In genomic region chr9:5446451-5447236, GRCh38 we compare ENCODE assay signal across 2 cellular contexts.
TF ChIP-seq lines count a peak whose summit lies in the region.

No MANE protein-coding gene starts in this region.

TF ChIP-seq in GM12878, 131 proteins besides CTCF, POLR2A, EP300 and RAD21:
- TF ChIP-seq NFIC (IDR thresholded peaks at IDR 0.05; ENCODE audit: low read depth, low read length) (peak; percentile 46; the same call in 1 of the 2 replicates), ESRRA (IDR thresholded peaks at IDR 0.05; ENCODE audit: low read length) (no peak), MEF2A (IDR thresholded peaks at IDR 0.05; ENCODE audit: insufficient read depth, low read depth, low read length) (0 out of 2 replicates have a peak, but pooled peaks have one; percentile 15)

TF ChIP-seq in WTC11, 78 proteins besides CTCF, POLR2A, EP300 and RAD21:
- no peak for TF ChIP-seq CDX4 (CRISPR knock-in tag; IDR thresholded peaks at IDR 0.05; ENCODE audit: borderline replicate concordance)
